Comparison of ENCODE assay signal across 9 cellular contexts in the genomic region with DNA sequence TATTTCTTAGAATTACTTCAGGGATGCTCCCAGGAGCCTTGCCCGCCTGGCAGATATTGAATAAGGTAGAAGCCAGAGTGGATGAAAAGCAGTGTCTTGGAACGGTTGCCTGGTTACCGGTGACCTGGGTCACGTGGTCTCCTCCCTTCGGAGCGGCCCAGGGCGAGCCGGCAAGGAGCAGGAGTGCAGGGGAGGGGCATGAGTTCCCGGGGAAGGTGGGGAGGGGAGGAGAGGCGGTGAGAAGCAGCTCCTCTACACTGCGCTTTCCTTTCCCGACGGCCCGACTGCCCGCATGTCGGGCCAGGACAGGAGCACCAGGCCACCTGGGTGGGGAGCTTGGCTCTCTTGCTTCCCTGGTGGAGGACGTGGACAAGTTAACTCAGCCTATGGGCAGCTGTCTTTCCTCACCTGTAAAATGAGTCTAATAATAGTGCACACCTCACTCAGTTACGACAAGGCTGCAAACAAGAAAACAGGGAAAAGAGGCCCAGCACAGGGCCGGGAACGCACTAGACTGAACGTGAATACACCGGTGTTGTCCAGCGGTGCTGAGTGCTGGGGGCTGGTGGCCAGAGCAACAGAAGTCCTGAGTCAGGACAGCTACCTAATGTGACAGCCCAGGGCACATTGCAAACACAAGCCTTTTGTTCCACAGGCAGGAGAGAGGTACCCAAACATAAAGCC.
DNase-seq lines count a peak whose midpoint lies in the region; ATAC-seq and TF ChIP-seq lines count a peak whose summit lies in the region.
"Had no signal": no experiment of that assay in that cellular context is flagged by ENCODE, and none has a peak within 500 bp of the region (broad histone marks: within the 10 kb centered on the region; RNA-seq: fewer than 3 reads in every experiment).

No MANE protein-coding gene starts in this region.

- H3K9me3 Mint-ChIP-seq in GM23338, result no peaks in the 10 kb centered on the region
- H3K9me3 Mint-ChIP-seq in activated T-helper 1 cell treated with anti-CD3 and anti-CD28 coated beads, Interleukin-12 subunit alpha, Interleukin-12 subunit beta, Interleukin-2, Interleukin-4 antibody, amounts not matched to agents 30 ng/mL and 10 ng/mL and 1 ng/mL, durations not matched to agents 14 hours and 24 hours and 36 hours, result no peaks in the 10 kb centered on the region

- peak overlapping the region; percentile 100 for H2AFZ ChIP-seq in GM23338
- peak overlapping the region; percentile 14 for H2AFZ ChIP-seq in trophoblast cell (ENCODE audit: insufficient read depth, low read length, poor library complexity)

- no peak overlapping the region for H3K23ac ChIP-seq in trophoblast cell (ENCODE audit: low read length)

- H3K9me2 ChIP-seq in GM23338 (ENCODE audit: insufficient read depth), result no peaks in the 10 kb centered on the region

- no peak overlapping the region for H2AK5ac ChIP-seq in trophoblast cell (ENCODE audit: low read length)

- no peak overlapping the region for H3K9ac ChIP-seq in trophoblast cell (ENCODE audit: low read length)

- H3K79me2 ChIP-seq in GM23338 (replicated peaks; ENCODE audit: insufficient read depth), result no peaks in the 10 kb centered on the region
- H3K79me2 ChIP-seq in trophoblast cell (ENCODE audit: control insufficient read depth, insufficient read depth, low read length, poor library complexity), result no peaks in the 10 kb centered on the region

- DNase-seq in GM23338 (ENCODE audit: low spot score) (peak; percentile 97), NCI-H510A (lab: John Stamatoyannopoulos, UW) (peak; percentile 74), head of caudate nucleus (peak; percentile 29 to 88 (median 62)), trophoblast cell (peak; percentile 37 to 49), GM10266 (ENCODE audit: extremely low spot score) (no peak)
- DNase-seq in activated T-helper 1 cell treated with anti-CD3 and anti-CD28 coated beads, Interleukin-12 subunit alpha, Interleukin-12 subunit beta, Interleukin-2, Interleukin-4 antibody, amounts not matched to agents 30 ng/mL and 10 ng/mL and 1 ng/mL, durations not matched to agents 14 hours and 24 hours and 36 hours (ENCODE audit: low spot score), result no peak
- DNase-seq: Karpas-422 had no signal

- H3K4me3 ChIP-seq in GM23338 (peak overlapping the region; percentile 45), trophoblast cell (ENCODE audit: low read depth, low read length) (no peak overlapping the region)

- peak overlapping the region; percentile 4 for H2BK12ac ChIP-seq in trophoblast cell (ENCODE audit: low read length)

- H3K4me1 Mint-ChIP-seq in GM23338, result peaks cover 37% of the 10 kb centered on the region
- H3K4me1 Mint-ChIP-seq in activated T-helper 1 cell treated with anti-CD3 and anti-CD28 coated beads, Interleukin-12 subunit alpha, Interleukin-12 subunit beta, Interleukin-2, Interleukin-4 antibody, amounts not matched to agents 30 ng/mL and 10 ng/mL and 1 ng/mL, durations not matched to agents 14 hours and 24 hours and 36 hours (ENCODE audit: low read depth), result no peaks in the 10 kb centered on the region

- H3K4ac ChIP-seq in trophoblast cell (ENCODE audit: low read depth, low read length), result no peak overlapping the region

- peak overlapping the region; percentile 24 for H4K8ac ChIP-seq in trophoblast cell (ENCODE audit: low read depth, low read length)

- no peak overlapping the region for H4K12ac ChIP-seq in trophoblast cell (ENCODE audit: low read depth, low read length)

- peaks cover 11% of the 10 kb centered on the region for H3K27me3 Mint-ChIP-seq in GM23338 (ENCODE audit: insufficient read depth, low read depth, poor library complexity)
- H3K27me3 Mint-ChIP-seq in activated T-helper 1 cell treated with anti-CD3 and anti-CD28 coated beads, Interleukin-12 subunit alpha, Interleukin-12 subunit beta, Interleukin-2, Interleukin-4 antibody, amounts not matched to agents 30 ng/mL and 10 ng/mL and 1 ng/mL, durations not matched to agents 14 hours and 24 hours and 36 hours (ENCODE audit: insufficient read depth), result peaks cover 47% of the 10 kb centered on the region

- H3K14ac ChIP-seq in trophoblast cell (ENCODE audit: low read length), result no peak overlapping the region

- H3F3A ChIP-seq in GM23338 (replicated peaks; ENCODE audit: low read depth), result no peaks in the 10 kb centered on the region

- no CpG with 5 or more reads among the region's 23 CpGs for WGBS in trophoblast cell (ENCODE audit: extremely low coverage, insufficient coverage, insufficient read length)

- peak overlapping the region; percentile 16 for H4K91ac ChIP-seq in trophoblast cell (ENCODE audit: low read depth, low read length)

- H3K27ac ChIP-seq in GM23338 (ENCODE audit: low read depth), result no peak overlapping the region
- H3K27ac ChIP-seq in trophoblast cell (ENCODE audit: low read depth, low read length), result no peak overlapping the region

- H3K4me3 Mint-ChIP-seq in GM23338, result peak overlapping the region; percentile 59
- H3K4me3 Mint-ChIP-seq in activated T-helper 1 cell treated with anti-CD3 and anti-CD28 coated beads, Interleukin-12 subunit alpha, Interleukin-12 subunit beta, Interleukin-2, Interleukin-4 antibody, amounts not matched to agents 30 ng/mL and 10 ng/mL and 1 ng/mL, durations not matched to agents 14 hours and 24 hours and 36 hours, result no peak overlapping the region

- H3K27ac Mint-ChIP-seq in GM23338, result peak overlapping the region; percentile 80; the same call in 1 of the 2 replicates
- H3K27ac Mint-ChIP-seq in activated T-helper 1 cell treated with anti-CD3 and anti-CD28 coated beads, Interleukin-12 subunit alpha, Interleukin-12 subunit beta, Interleukin-2, Interleukin-4 antibody, amounts not matched to agents 30 ng/mL and 10 ng/mL and 1 ng/mL, durations not matched to agents 14 hours and 24 hours and 36 hours, result no peak overlapping the region

- H4K20me1 ChIP-seq in GM23338 (replicated peaks; ENCODE audit: insufficient read depth), result no peaks in the 10 kb centered on the region

- TF ChIP-seq CTCF in GM23338 (conservative IDR thresholded peaks at IDR 0.05; ENCODE audit: low read depth in 2 of 2) (no peak), GM10266 (IDR thresholded peaks at IDR 0.05; ENCODE audit: control insufficient read depth, insufficient read depth, low read depth, missing control alignments) (no peak)

- peak; percentile 95 for ATAC-seq in GM23338
- ATAC-seq in GM19455 (IDR thresholded peaks at IDR 0.05; ENCODE audit: unreplicated experiment), result no peak
- no peak for ATAC-seq in HG03097 (IDR thresholded peaks at IDR 0.05; ENCODE audit: low FRiP score, unreplicated experiment)

- H2BK120ac ChIP-seq in trophoblast cell (ENCODE audit: insufficient read depth, low read length, poor library complexity), result peak overlapping the region; percentile 12

- no peak overlapping the region for H3K18ac ChIP-seq in trophoblast cell (ENCODE audit: low read length)

- H3K36me3 Mint-ChIP-seq in GM23338 (ENCODE audit: low read depth), result no peaks in the 10 kb centered on the region
- peaks cover 1% of the 10 kb centered on the region for H3K36me3 Mint-ChIP-seq in activated T-helper 1 cell treated with anti-CD3 and anti-CD28 coated beads, Interleukin-12 subunit alpha, Interleukin-12 subunit beta, Interleukin-2, Interleukin-4 antibody, amounts not matched to agents 30 ng/mL and 10 ng/mL and 1 ng/mL, durations not matched to agents 14 hours and 24 hours and 36 hours (ENCODE audit: low read depth)

- H3K36me3 ChIP-seq in GM23338 (ENCODE audit: insufficient read depth) (no peaks in the 10 kb centered on the region), trophoblast cell (ENCODE audit: control insufficient read depth in 1 of 2, insufficient read depth in 2 of 2, low read length in 2 of 2) (no peaks in the 10 kb centered on the region)

- H3K27me3 ChIP-seq in GM23338 (ENCODE audit: insufficient read depth), result peaks cover 13% of the 10 kb centered on the region; the same call in 1 of the 2 replicates
- H3K27me3 ChIP-seq in trophoblast cell (ENCODE audit: insufficient read depth, low read length), result no peaks in the 10 kb centered on the region

- H3K4me2 ChIP-seq in GM23338 (peak overlapping the region; percentile 75), trophoblast cell (ENCODE audit: low read length) (peak overlapping the region; percentile 58)

- no peak overlapping the region for H2BK5ac ChIP-seq in trophoblast cell (ENCODE audit: low read depth, low read length, poor library complexity)

- peaks cover 31% of the 10 kb centered on the region for H3K4me1 ChIP-seq in GM23338 (ENCODE audit: insufficient read depth)
- peaks cover 16% of the 10 kb centered on the region in 2 experiments for H3K4me1 ChIP-seq in trophoblast cell (ENCODE audit: control insufficient read depth in 1 of 2, insufficient read depth in 2 of 2, low read length in 2 of 2)

- peaks cover 4% of the 10 kb centered on the region for H3K79me1 ChIP-seq in trophoblast cell (ENCODE audit: low read length)

- intact Hi-C loops in head of caudate nucleus (cut with DNase I), result loop anchor here (5.0 kb wide), 1 partner anchor 457 kb away; no protein-coding TSS in a partner anchor
- intact Hi-C loops in activated T-helper 1 cell treated with anti-CD3 and anti-CD28 coated beads, Interleukin-12 subunit alpha, Interleukin-12 subunit beta, Interleukin-2, Interleukin-4 antibody, amounts not matched to agents 30 ng/mL and 10 ng/mL and 1 ng/mL, durations not matched to agents 14 hours and 24 hours and 36 hours (cut with micrococcal nuclease), result no loop called here

- H3K9me3 ChIP-seq in trophoblast cell (ENCODE audit: insufficient read depth, low read depth, low read length), result no peaks in the 10 kb centered on the region

TF ChIP-seq in GM23338, 12 proteins besides CTCF, POLR2A, EP300 and RAD21 (continues in another document):
- no peak for TF ChIP-seq POLR2AphosphoS5 (IDR thresholded peaks at IDR 0.05; ENCODE audit: low read depth)
- no peak for TF ChIP-seq NANOG (IDR thresholded peaks at IDR 0.05; ENCODE audit: borderline replicate concordance)
- TF ChIP-seq, protein P1, sequence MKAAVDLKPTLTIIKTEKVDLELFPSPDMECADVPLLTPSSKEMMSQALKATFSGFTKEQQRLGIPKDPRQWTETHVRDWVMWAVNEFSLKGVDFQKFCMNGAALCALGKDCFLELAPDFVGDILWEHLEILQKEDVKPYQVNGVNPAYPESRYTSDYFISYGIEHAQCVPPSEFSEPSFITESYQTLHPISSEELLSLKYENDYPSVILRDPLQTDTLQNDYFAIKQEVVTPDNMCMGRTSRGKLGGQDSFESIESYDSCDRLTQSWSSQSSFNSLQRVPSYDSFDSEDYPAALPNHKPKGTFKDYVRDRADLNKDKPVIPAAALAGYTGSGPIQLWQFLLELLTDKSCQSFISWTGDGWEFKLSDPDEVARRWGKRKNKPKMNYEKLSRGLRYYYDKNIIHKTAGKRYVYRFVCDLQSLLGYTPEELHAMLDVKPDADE (IDR thresholded peaks at IDR 0.05), result no peak
- no peak for TF ChIP-seq ZNF331 (CRISPR knock-in tag; IDR thresholded peaks at IDR 0.05; ENCODE audit: low read depth)
- TF ChIP-seq ZNF114 (CRISPR knock-in tag; IDR thresholded peaks at IDR 0.05), result no peak
- no peak for TF ChIP-seq JUNB (IDR thresholded peaks at IDR 0.05; ENCODE audit: unreplicated experiment)
- TF ChIP-seq STAT1 (IDR thresholded peaks at IDR 0.05; ENCODE audit: unreplicated experiment), result no peak
- TF ChIP-seq CREB1 (CRISPR knock-in tag; IDR thresholded peaks at IDR 0.05; ENCODE audit: low read depth), result no peak
- TF ChIP-seq EZH2 (IDR thresholded peaks at IDR 0.05; ENCODE audit: low read depth, unreplicated experiment), result no peak
- no peak for TF ChIP-seq EZH2phosphoT487 (IDR thresholded peaks at IDR 0.05; ENCODE audit: unreplicated experiment)

Comparison
In these comparisons a context has a peak if more than half of its experiments do, and no peak if none do; other contexts are left out.
1. DNase-seq: peak in GM23338 (single experiment), NCI-H510A (single experiment), head of caudate nucleus (42 of 42) and trophoblast cell (2 of 2); none in activated T-helper 1 cell treated with anti-CD3 and anti-CD28 coated beads, Interleukin-12 subunit alpha, Interleukin-12 subunit beta, Interleukin-2, Interleukin-4 antibody, amounts not matched to agents 30 ng/mL and 10 ng/mL and 1 ng/mL, durations not matched to agents 14 hours and 24 hours and 36 hours (single experiment) and GM10266 (single experiment).